ENCODE assay signal across 1 cellular context in genomic region chr12:4951601-4952000, GRCh38.
TF ChIP-seq lines count a peak whose summit lies in the region.

No MANE protein-coding gene starts in this region.

TF ChIP-seq in GM23338, 12 proteins besides CTCF, POLR2A, EP300 and RAD21:
- TF ChIP-seq ETS1 (IDR thresholded peaks at IDR 0.05) (no peak), REST (IDR thresholded peaks at IDR 0.05; ENCODE audit: unreplicated experiment) (no peak), EZH2 (IDR thresholded peaks at IDR 0.05; ENCODE audit: low read depth, unreplicated experiment) (no peak), JUNB (IDR thresholded peaks at IDR 0.05; ENCODE audit: unreplicated experiment) (no peak), ZNF114 (CRISPR knock-in tag; IDR thresholded peaks at IDR 0.05) (no peak), STAT1 (IDR thresholded peaks at IDR 0.05; ENCODE audit: unreplicated experiment) (no peak), ZNF331 (CRISPR knock-in tag; IDR thresholded peaks at IDR 0.05; ENCODE audit: low read depth) (no peak), EZH2phosphoT487 (IDR thresholded peaks at IDR 0.05; ENCODE audit: unreplicated experiment) (no peak), CREB1 (CRISPR knock-in tag; IDR thresholded peaks at IDR 0.05; ENCODE audit: low read depth) (no peak), NANOG (IDR thresholded peaks at IDR 0.05; ENCODE audit: borderline replicate concordance) (no peak), POLR2AphosphoS5 (IDR thresholded peaks at IDR 0.05; ENCODE audit: low read depth) (no peak), ZNF462 (CRISPR knock-in tag; IDR thresholded peaks at IDR 0.05) (no peak)
